19 cellular contexts compared by ENCODE assay signal in genomic region chr20:10513091-10513490, GRCh38.
A peak's percentile ranks its signal among the peaks of the same experiment; 100 is the strongest.
DNase-seq lines count a peak whose midpoint lies in the region; ATAC-seq and TF ChIP-seq lines count a peak whose summit lies in the region.
"Had no signal": no experiment of that assay in that cellular context is flagged by ENCODE, and none has a peak within 500 bp of the region (broad histone marks: within the 10 kb centered on the region; RNA-seq: fewer than 3 reads in every experiment).

No MANE protein-coding gene starts in this region.

- H3K9ac ChIP-seq in mesenchymal stem cell (ENCODE audit: low read length), result no peak overlapping the region
- H3K9ac ChIP-seq: KMS-11 had no signal

- H2BK12ac ChIP-seq in mesenchymal stem cell (ENCODE audit: low read length in 2 of 2), result peak overlapping the region; percentile 7 to 90

- peak overlapping the region in 1 of 2 experiments; percentile 43 for H3K4ac ChIP-seq in mesenchymal stem cell (ENCODE audit: low read depth in 1 of 2, low read length in 2 of 2)

- DNase-seq in HL-60 (ENCODE audit: low read depth in 1 of 2, low spot score in 1 of 2) (no peak), RWPE2 (ENCODE audit: low spot score) (no peak), mesenchymal stem cell (no peak), vagina (ENCODE audit: extremely low spot score in 2 of 2) (no peak)
- no peak for DNase-seq in activated CD4-positive, alpha-beta T cell treated with anti-CD3 and anti-CD28 coated beads for 48 hours
- DNase-seq: AML-193, DMS79 treated with DMSO at 0.1 percent for 48 hours, HFFc6, NCI-H1417 treated with DMSO at 0.1 percent for 48 hours, NCI-H2029, NCI-H345, NCI-H524 treated with DMSO at 0.1 percent for 48 hours, PC-9, SW 1271 had no signal

- H3K23ac ChIP-seq in mesenchymal stem cell (ENCODE audit: low read length in 2 of 2), result no peak overlapping the region

- TF ChIP-seq CTCF in HL-60 (IDR thresholded peaks at IDR 0.05; ENCODE audit: insufficient read depth, low read length) (no peak), RWPE2 (IDR thresholded peaks at IDR 0.05; ENCODE audit: poor library complexity, severe bottlenecking) (no peak), vagina (IDR thresholded peaks at IDR 0.05) (no peak)

- no peak overlapping the region for H2AK5ac ChIP-seq in mesenchymal stem cell (ENCODE audit: low read length, severe bottlenecking)

- peaks cover 10% of the 10 kb centered on the region for H3K79me1 ChIP-seq in mesenchymal stem cell (replicated peaks; ENCODE audit: low read length, poor library complexity, severe bottlenecking)

- H3K36me3 ChIP-seq in RWPE2 (ENCODE audit: low read depth) (no peaks in the 10 kb centered on the region), mesenchymal stem cell (ENCODE audit: control insufficient read depth in 1 of 2, insufficient read depth in 2 of 2, low read depth in 1 of 2, low read length in 2 of 2) (no peaks in the 10 kb centered on the region), vagina (no peaks in the 10 kb centered on the region)
- H3K36me3 ChIP-seq: SJSA1 had no signal

- no peak overlapping the region for H3K4me2 ChIP-seq in mesenchymal stem cell (ENCODE audit: low read length, poor library complexity, severe bottlenecking)
- H3K4me2 ChIP-seq: KMS-11, PC-9 had no signal

- peak overlapping the region; percentile 54 for H2BK120ac ChIP-seq in mesenchymal stem cell (ENCODE audit: low read depth, low read length)

- no peak overlapping the region for H4K91ac ChIP-seq in mesenchymal stem cell (ENCODE audit: low read length)

- H3K18ac ChIP-seq in mesenchymal stem cell (ENCODE audit: low read depth in 1 of 2, low read length in 2 of 2), result peak overlapping the region; percentile 54 to 88

- H4K8ac ChIP-seq in mesenchymal stem cell (ENCODE audit: low read length), result no peak overlapping the region

- WGBS in mesenchymal stem cell, result 98% methylated on average over 2 of the region's 2 CpGs

- ATAC-seq in RWPE2 (ENCODE audit: low read depth) (no peak), HG03520 (IDR thresholded peaks at IDR 0.05; ENCODE audit: unreplicated experiment) (no peak), HG02885 (IDR thresholded peaks at IDR 0.05; ENCODE audit: poor library complexity, unreplicated experiment) (no peak)

- intact Hi-C loops in vagina (cut with DNase I), result no loop called here

- H3K27ac ChIP-seq in HL-60 (replicated peaks) (peak overlapping the region; percentile 86), RWPE2 (ENCODE audit: poor library complexity, severe bottlenecking) (peak overlapping the region; percentile 22), mesenchymal stem cell (ENCODE audit: low read length, poor library complexity, severe bottlenecking) (no peak overlapping the region), vagina (peak overlapping the region; percentile 67)
- H3K27ac ChIP-seq: C4-2B, KMS-11, PC-9, SJSA1 had no signal

- H2BK15ac ChIP-seq in mesenchymal stem cell (ENCODE audit: low read depth, poor library complexity, severe bottlenecking), result no peak overlapping the region

- TF ChIP-seq POLR2A in vagina (IDR thresholded peaks at IDR 0.05), result no peak

- no peak overlapping the region for H2AFZ ChIP-seq in mesenchymal stem cell (ENCODE audit: low read depth, low read length)
- H2AFZ ChIP-seq: PC-9 had no signal

- no peak overlapping the region for H3K14ac ChIP-seq in mesenchymal stem cell (ENCODE audit: low read length in 2 of 2)

- H2BK5ac ChIP-seq in mesenchymal stem cell (ENCODE audit: low read depth, low read length, poor library complexity, severe bottlenecking), result no peak overlapping the region

- H3K27me3 ChIP-seq in HL-60 (ENCODE audit: insufficient read depth, poor library complexity, severe bottlenecking), result no peaks in the 10 kb centered on the region
- H3K27me3 ChIP-seq in RWPE2 (ENCODE audit: insufficient read depth, poor library complexity, severe bottlenecking), result no peaks in the 10 kb centered on the region
- no peaks in the 10 kb centered on the region for H3K27me3 ChIP-seq in mesenchymal stem cell (ENCODE audit: control insufficient read depth in 1 of 2, insufficient read depth in 1 of 2, low read length in 2 of 2)
- H3K27me3 ChIP-seq in vagina, result no peaks in the 10 kb centered on the region
- H3K27me3 ChIP-seq: SJSA1 had no signal

- H3K9me3 ChIP-seq in RWPE2 (ENCODE audit: severe bottlenecking), result no peaks in the 10 kb centered on the region
- no peaks in the 10 kb centered on the region for H3K9me3 ChIP-seq in mesenchymal stem cell (ENCODE audit: control insufficient read depth, low read length)
- H3K9me3 ChIP-seq in vagina, result no peaks in the 10 kb centered on the region
- H3K9me3 ChIP-seq: SJSA1 had no signal

- H3K4me3 ChIP-seq in HL-60 (replicated peaks; ENCODE audit: insufficient read depth, low read length), result no peak overlapping the region
- H3K4me3 ChIP-seq in RWPE2 (ENCODE audit: severe bottlenecking), result no peak overlapping the region
- H3K4me3 ChIP-seq in mesenchymal stem cell (ENCODE audit: insufficient read depth in 1 of 2, low read depth in 1 of 2, low read length in 2 of 2), result no peak overlapping the region
- H3K4me3 ChIP-seq in vagina, result no peak overlapping the region
- H3K4me3 ChIP-seq: PC-9, SJSA1 had no signal

- H3K4me1 ChIP-seq in RWPE2 (ENCODE audit: insufficient read depth, poor library complexity, severe bottlenecking) (peaks cover 32% of the 10 kb centered on the region), mesenchymal stem cell (ENCODE audit: control insufficient read depth, insufficient read depth, low read depth, low read length) (peaks cover 12% of the 10 kb centered on the region), vagina (peaks cover 64% of the 10 kb centered on the region)
